11 cellular contexts compared by ENCODE assay signal in genomic region chr6:156827382-156827781, GRCh38. TPM values are rescaled to one million over a fixed set of nuclear protein-coding genes. Genes with fewer than 3 reads are reported as not detected.
A peak's percentile ranks its signal among the peaks of the same experiment; 100 is the strongest.
DNase-seq lines count a peak whose midpoint lies in the region; ATAC-seq and TF ChIP-seq lines count a peak whose summit lies in the region.
"Had no signal": no experiment of that assay in that cellular context is flagged by ENCODE, and none has a peak within 500 bp of the region (broad histone marks: within the 10 kb centered on the region; RNA-seq: fewer than 3 reads in every experiment).

No MANE protein-coding gene starts in this region.

- DNase-seq in NCI-H2107 treated with DMSO at 0.1 percent for 48 hours (lab: John Stamatoyannopoulos, UW; ENCODE audit: unreplicated experiment), result peak; percentile 23
- no peak for DNase-seq in NCI-H2107 (lab: John Stamatoyannopoulos, UW)
- DNase-seq in cerebellar cortex (ENCODE audit: low spot score), result peak; percentile 86
- DNase-seq in lung (ENCODE audit: low spot score), result no peak
- no peak for DNase-seq in upper lobe of left lung
- DNase-seq in GM10266 (ENCODE audit: extremely low spot score), result no peak
- DNase-seq in transverse colon, result no peak
- no peak for DNase-seq in DMS 273 treated with DMSO at 0.1 percent for 48 hours (lab: John Stamatoyannopoulos, UW)
- DNase-seq: activated CD4-positive, alpha-beta T cell treated with anti-CD3 and anti-CD28 coated beads, Interleukin-2, amount 50 U/mL, for 1 hour; NCI-H1105 treated with DMSO at 0.1 percent for 48 hours; RPMI8226 had no signal

- H3K9me3 ChIP-seq in lung (ENCODE audit: control insufficient read depth in 2 of 2, insufficient read depth in 1 of 2, low read length in 1 of 2), result no peaks in the 10 kb centered on the region
- no peaks in the 10 kb centered on the region for H3K9me3 ChIP-seq in upper lobe of left lung
- H3K9me3 ChIP-seq in transverse colon, result no peaks in the 10 kb centered on the region

- in situ Hi-C loops in transverse colon (cut with MboI; ENCODE audit: low pct_ligation_motif_present in 1 of 4, low pct_unique_long_range_greater_than_20kb in 1 of 4, low sequenced_read_pairs in 3 of 4), result no loop called here

- H3K27ac ChIP-seq in lung (ENCODE audit: low read depth in 1 of 2, low read length in 1 of 2) (peak overlapping the region; percentile 47 to 74), upper lobe of left lung (peak overlapping the region; percentile 59 to 66 (median 62)), transverse colon (peak overlapping the region in 1 of 4 donors; percentile 13)

- H3K27me3 ChIP-seq in lung (ENCODE audit: control insufficient read depth, insufficient read depth) (no peaks in the 10 kb centered on the region), upper lobe of left lung (no peaks in the 10 kb centered on the region), transverse colon (no peaks in the 10 kb centered on the region)

- intact Hi-C loops in transverse colon (cut with DNase I; ENCODE audit: low total_unique reads), result no loop called here

- H3K4me1 ChIP-seq in lung (ENCODE audit: control insufficient read depth in 2 of 2, insufficient read depth in 2 of 2, low read length in 2 of 2), result peaks cover 25 to 27% of the 10 kb centered on the region in 2 donors
- H3K4me1 ChIP-seq in upper lobe of left lung, result peaks cover 38 to 65% (median 49%) of the 10 kb centered on the region in 4 donors
- H3K4me1 ChIP-seq in transverse colon, result peaks cover 4 to 35% (median 13%) of the 10 kb centered on the region in 4 donors

- no peak for TF ChIP-seq POLR2A in upper lobe of left lung (IDR thresholded peaks at IDR 0.05)
- no peak for TF ChIP-seq POLR2A in transverse colon (IDR thresholded peaks at IDR 0.05)

- TF ChIP-seq CTCF in lung (IDR thresholded peaks at IDR 0.05; ENCODE audit: control extremely low read depth, extremely low read depth) (no peak), upper lobe of left lung (IDR thresholded peaks at IDR 0.05) (no peak), GM10266 (IDR thresholded peaks at IDR 0.05; ENCODE audit: control insufficient read depth, insufficient read depth, low read depth, missing control alignments) (no peak), transverse colon (IDR thresholded peaks at IDR 0.05) (no peak)

- WGBS in lung, 2 donors, result 72 to 73% methylated on average over 4 of the region's 4 CpGs
- 75 to 76% methylated on average over 4 of the region's 4 CpGs for WGBS in upper lobe of left lung, 2 donors
- 77 to 100% methylated on average over 1 to 4 of the region's 4 CpGs for WGBS in transverse colon (ENCODE audit: low coverage in 1 of 2), 2 donors

- H3K4me3 ChIP-seq in lung, result no peak overlapping the region
- H3K4me3 ChIP-seq in upper lobe of left lung, result no peak overlapping the region
- H3K4me3 ChIP-seq in transverse colon, result no peak overlapping the region

- ATAC-seq in lung (ENCODE audit: insufficient read depth, low FRiP score), result no peak
- ATAC-seq in upper lobe of left lung (ENCODE audit: low FRiP score in 2 of 2), result peak in 1 of 2 donors; percentile 24

- peak in 2 of 4 donors; percentile 75 to 81 for TF ChIP-seq EP300 in upper lobe of left lung (IDR thresholded peaks at IDR 0.05)
- no peak for TF ChIP-seq EP300 in transverse colon (IDR thresholded peaks at IDR 0.05; ENCODE audit: low read depth)

- H3K36me3 ChIP-seq in lung (ENCODE audit: control insufficient read depth in 2 of 2, insufficient read depth in 2 of 2, low read length in 2 of 2) (peaks cover 0 to 5% of the 10 kb centered on the region in 2 donors), upper lobe of left lung (peaks cover 0 to 12% (median 2%) of the 10 kb centered on the region in 4 donors), transverse colon (peaks cover 0 to 10% (median 0%) of the 10 kb centered on the region in 4 donors)

RNA-seq across cellular contexts. Expression of gene ARID1B, which starts 50.2 kb away (rescaled TPM):
- total RNA-seq in lung, result 100 to 1,000 TPM in 1 of 2 donors, 10 to 100 TPM in 1; 82.0 to 239 TPM
- 10 to 100 TPM; 10.5 to 19.7 TPM for polyA plus RNA-seq in lung
- total RNA-seq in upper lobe of left lung, result 100 to 1,000 TPM in 3 of 6 donors, 10 to 100 TPM in 3; 66.4 to 168 (median 109) TPM
- total RNA-seq in transverse colon, result 100 to 1,000 TPM in 2 of 4 donors, 10 to 100 TPM in 2; 87.1 to 194 (median 115) TPM

Comparison
In these comparisons a context has a peak if more than half of its experiments do, and no peak if none do; other contexts are left out.
1. DNase-seq: peak in NCI-H2107 treated with DMSO at 0.1 percent for 48 hours (single experiment) and cerebellar cortex (single experiment); none in NCI-H2107 (single experiment), lung (single experiment), upper lobe of left lung (0 of 2), GM10266 (single experiment), transverse colon (single experiment) and DMS 273 treated with DMSO at 0.1 percent for 48 hours (single experiment).